ENCODE assay signal across 8 cellular contexts in genomic region chr19:34639491-34640085, GRCh38. TPM values are rescaled to one million over a fixed set of nuclear protein-coding genes. Genes with fewer than 3 reads are reported as not detected.
DNase-seq lines count a peak whose midpoint lies in the region; ATAC-seq and TF ChIP-seq lines count a peak whose summit lies in the region.

No MANE protein-coding gene starts in this region.

- peak; percentile 92 for TF ChIP-seq CTCF in C4-2B (conservative IDR thresholded peaks at IDR 0.05)
- peak; percentile 94 for TF ChIP-seq CTCF in HFFc6 (IDR thresholded peaks at IDR 0.05)
- peak; percentile 22 to 77 (median 70) for TF ChIP-seq CTCF in thyroid gland (IDR thresholded peaks at IDR 0.05)

- peaks cover 3% of the 10 kb centered on the region; the same call in 1 of the 2 replicates for H3K27me3 Mint-ChIP-seq in HFFc6 (ENCODE audit: insufficient read depth)

- H3K4me3 Mint-ChIP-seq in HFFc6: no peak overlapping the region

- no peak for TF ChIP-seq POLR2A in thyroid gland (IDR thresholded peaks at IDR 0.05)

- H3K27ac ChIP-seq in C4-2B: no peak overlapping the region
- no peak overlapping the region for H3K27ac ChIP-seq in neuronal stem cell (replicated peaks; ENCODE audit: low read length)
- H3K27ac ChIP-seq in thyroid gland: no peak overlapping the region

- no peak overlapping the region for H2BK5ac ChIP-seq in neuronal stem cell (ENCODE audit: low read length)

- no peak overlapping the region for H2AK5ac ChIP-seq in neuronal stem cell (ENCODE audit: low read depth, low read length)

- no peak overlapping the region for H4K8ac ChIP-seq in neuronal stem cell (ENCODE audit: low read depth, low read length)

- H3K36me3 Mint-ChIP-seq in HFFc6 (ENCODE audit: low read depth): no peaks in the 10 kb centered on the region

- H3K9ac ChIP-seq in neuronal stem cell (ENCODE audit: low read depth, low read length, poor library complexity): no peak overlapping the region

- H3K27ac Mint-ChIP-seq in HFFc6: no peak overlapping the region

- H3K14ac ChIP-seq in neuronal stem cell (ENCODE audit: low read length): no peak overlapping the region

- H4K91ac ChIP-seq in neuronal stem cell (ENCODE audit: low read depth, low read length, poor library complexity): no peak overlapping the region

- H3K9me3 ChIP-seq in neuronal stem cell (replicated peaks in 1 of 2; ENCODE audit: control insufficient read depth in 2 of 2, insufficient read depth in 1 of 2, low read depth in 1 of 2, low read length in 2 of 2): peaks cover 0 to 27% of the 10 kb centered on the region in 2 donors
- H3K9me3 ChIP-seq in thyroid gland: no peaks in the 10 kb centered on the region

- DNase-seq in HFFc6: peak; percentile 43
- peak; percentile 31 for DNase-seq in NCI-H82 treated with DMSO at 0.1 percent for 48 hours (lab: John Stamatoyannopoulos, UW; ENCODE audit: unreplicated experiment)
- DNase-seq in activated CD8-positive, alpha-beta memory T cell treated with anti-CD3 and anti-CD28 coated beads for 24 hours: peak; percentile 66
- peak; percentile 56 for DNase-seq in fibroblast of gingiva (ENCODE audit: low read depth)
- DNase-seq in neuronal stem cell (ENCODE audit: low spot score): peak; percentile 45
- DNase-seq in thyroid gland: peak; percentile 34 to 64

- no peaks in the 10 kb centered on the region for H3K79me1 ChIP-seq in neuronal stem cell (ENCODE audit: low read depth, low read length)

- no peak overlapping the region for H2AFZ ChIP-seq in neuronal stem cell (ENCODE audit: low read length)

- H3K4me3 ChIP-seq in neuronal stem cell (ENCODE audit: low read length in 2 of 2) (no peak overlapping the region), thyroid gland (replicated peaks in 1 of 3) (no peak overlapping the region)

- no peak overlapping the region for H3K4me2 ChIP-seq in neuronal stem cell (ENCODE audit: insufficient read depth, low read length, poor library complexity, severe bottlenecking)

- peaks cover 8% of the 10 kb centered on the region; the same call in 1 of the 2 replicates for H3K9me3 Mint-ChIP-seq in HFFc6

- H3K27me3 ChIP-seq in neuronal stem cell (ENCODE audit: control insufficient read depth in 3 of 3, insufficient read depth in 3 of 3, low read depth in 1 of 3, low read length in 3 of 3) (no peaks in the 10 kb centered on the region), thyroid gland (no peaks in the 10 kb centered on the region)

- no peak overlapping the region for H3K4ac ChIP-seq in neuronal stem cell (ENCODE audit: low read length)

- no peak overlapping the region for H3K18ac ChIP-seq in neuronal stem cell (ENCODE audit: low read length)

- H3K4me1 Mint-ChIP-seq in HFFc6 (ENCODE audit: low read depth): no peaks in the 10 kb centered on the region

- intact Hi-C loops in thyroid gland (cut with DNase I): loop anchor here (5.0 kb wide), 1 partner anchor 73 kb away; no protein-coding TSS in a partner anchor

- no peaks in the 10 kb centered on the region for H3K4me1 ChIP-seq in neuronal stem cell (ENCODE audit: control insufficient read depth in 2 of 2, insufficient read depth in 1 of 2, low read depth in 1 of 2, low read length in 2 of 2)
- no peaks in the 10 kb centered on the region for H3K4me1 ChIP-seq in thyroid gland

- H2BK12ac ChIP-seq in neuronal stem cell (ENCODE audit: low read length): no peak overlapping the region

- H2BK15ac ChIP-seq in neuronal stem cell (ENCODE audit: low read length): no peak overlapping the region

- no peak for ATAC-seq in HG03139 (IDR thresholded peaks at IDR 0.05; ENCODE audit: unreplicated experiment)

- no peak overlapping the region for H2BK120ac ChIP-seq in neuronal stem cell (ENCODE audit: low read depth, low read length)

- H3K36me3 ChIP-seq in neuronal stem cell (replicated peaks in 1 of 2; ENCODE audit: control insufficient read depth in 2 of 2, insufficient read depth in 2 of 2, low read length in 2 of 2) (no peaks in the 10 kb centered on the region), thyroid gland (no peaks in the 10 kb centered on the region)

- WGBS in neuronal stem cell (ENCODE audit: extremely low coverage in 2 of 2, insufficient read length in 2 of 2, insufficient replicate concordance in 1 of 2), 2 donors: no CpG with 5 or more reads among the region's 4 CpGs
- 14 to 26% methylated on average over 4 of the region's 4 CpGs for WGBS in thyroid gland, 2 donors

- no peak overlapping the region for H3K23ac ChIP-seq in neuronal stem cell (ENCODE audit: low read depth, low read length, poor library complexity)

RNA-seq across cellular contexts. Expression of gene SCGB2B2, which starts 37.4 kb away (rescaled TPM):
- under 1 TPM in 1 of 6 experiments, not detected in 5; 0.10 TPM for total RNA-seq in HFFc6 (2021; fragmentation: NEBNext Ultra II Directional; extraction: Animal tissue kit (Norgen Biotek cat#: 25700))
- 0.06 TPM for polyA plus RNA-seq in neuronal stem cell (2013, experiment 1 of 2)
- polyA plus RNA-seq in neuronal stem cell (2013, experiment 2 of 2): 0.03 TPM
- 1 to 10 TPM; 1.0 to 2.0 (median 1.5) TPM for total RNA-seq in thyroid gland

RNA-seq across cellular contexts. Expression of gene ZNF302, which starts 37.9 kb away (rescaled TPM):
- total RNA-seq in HFFc6 (2021; fragmentation: NEBNext Ultra II Directional; extraction: Animal tissue kit (Norgen Biotek cat#: 25700)): 10 to 100 TPM in 3 of 6 experiments, 1 to 10 TPM in 3; 8.6 to 12.0 (median 9.7) TPM
- polyA plus RNA-seq in neuronal stem cell (2013, experiment 1 of 2): 27.5 TPM
- polyA plus RNA-seq in neuronal stem cell (2013, experiment 2 of 2): 28.6 TPM
- 10 to 100 TPM; 33.5 to 60.8 (median 47.9) TPM for total RNA-seq in thyroid gland
